In the genomic region with DNA sequence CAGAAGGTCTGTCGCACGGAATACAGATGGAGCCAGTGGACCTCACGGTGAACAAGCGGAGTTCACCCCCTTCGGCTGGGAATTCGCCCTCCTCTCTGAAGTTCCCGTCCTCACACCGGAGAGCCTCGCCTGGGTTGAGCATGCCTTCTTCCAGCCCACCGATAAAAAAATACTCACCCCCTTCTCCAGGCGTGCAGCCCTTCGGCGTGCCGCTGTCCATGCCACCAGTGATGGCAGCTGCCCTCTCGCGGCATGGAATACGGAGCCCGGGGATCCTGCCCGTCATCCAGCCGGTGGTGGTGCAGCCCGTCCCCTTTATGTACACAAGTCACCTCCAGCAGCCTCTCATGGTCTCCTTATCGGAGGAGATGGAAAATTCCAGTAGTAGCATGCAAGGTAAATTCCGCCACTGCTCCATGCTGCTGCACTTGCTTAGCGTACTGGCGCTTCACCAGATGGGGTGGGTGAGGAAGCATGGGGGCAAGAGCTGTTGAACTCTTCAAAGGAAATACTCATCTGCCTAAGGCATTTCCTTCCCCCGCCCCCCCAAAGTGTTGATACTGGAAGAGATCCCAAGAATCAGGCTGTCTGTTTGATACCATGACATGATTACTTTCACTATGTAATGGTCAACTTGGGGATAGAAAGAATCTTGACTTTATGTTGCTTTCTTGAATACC, we compare ENCODE assay signal across 1 cellular context.
TF ChIP-seq lines count a peak whose summit lies in the region.

No MANE protein-coding gene starts in this region.

TF ChIP-seq in GM23338, 12 proteins besides CTCF, POLR2A, EP300 and RAD21 (continued from another document):
- TF ChIP-seq, protein P1, sequence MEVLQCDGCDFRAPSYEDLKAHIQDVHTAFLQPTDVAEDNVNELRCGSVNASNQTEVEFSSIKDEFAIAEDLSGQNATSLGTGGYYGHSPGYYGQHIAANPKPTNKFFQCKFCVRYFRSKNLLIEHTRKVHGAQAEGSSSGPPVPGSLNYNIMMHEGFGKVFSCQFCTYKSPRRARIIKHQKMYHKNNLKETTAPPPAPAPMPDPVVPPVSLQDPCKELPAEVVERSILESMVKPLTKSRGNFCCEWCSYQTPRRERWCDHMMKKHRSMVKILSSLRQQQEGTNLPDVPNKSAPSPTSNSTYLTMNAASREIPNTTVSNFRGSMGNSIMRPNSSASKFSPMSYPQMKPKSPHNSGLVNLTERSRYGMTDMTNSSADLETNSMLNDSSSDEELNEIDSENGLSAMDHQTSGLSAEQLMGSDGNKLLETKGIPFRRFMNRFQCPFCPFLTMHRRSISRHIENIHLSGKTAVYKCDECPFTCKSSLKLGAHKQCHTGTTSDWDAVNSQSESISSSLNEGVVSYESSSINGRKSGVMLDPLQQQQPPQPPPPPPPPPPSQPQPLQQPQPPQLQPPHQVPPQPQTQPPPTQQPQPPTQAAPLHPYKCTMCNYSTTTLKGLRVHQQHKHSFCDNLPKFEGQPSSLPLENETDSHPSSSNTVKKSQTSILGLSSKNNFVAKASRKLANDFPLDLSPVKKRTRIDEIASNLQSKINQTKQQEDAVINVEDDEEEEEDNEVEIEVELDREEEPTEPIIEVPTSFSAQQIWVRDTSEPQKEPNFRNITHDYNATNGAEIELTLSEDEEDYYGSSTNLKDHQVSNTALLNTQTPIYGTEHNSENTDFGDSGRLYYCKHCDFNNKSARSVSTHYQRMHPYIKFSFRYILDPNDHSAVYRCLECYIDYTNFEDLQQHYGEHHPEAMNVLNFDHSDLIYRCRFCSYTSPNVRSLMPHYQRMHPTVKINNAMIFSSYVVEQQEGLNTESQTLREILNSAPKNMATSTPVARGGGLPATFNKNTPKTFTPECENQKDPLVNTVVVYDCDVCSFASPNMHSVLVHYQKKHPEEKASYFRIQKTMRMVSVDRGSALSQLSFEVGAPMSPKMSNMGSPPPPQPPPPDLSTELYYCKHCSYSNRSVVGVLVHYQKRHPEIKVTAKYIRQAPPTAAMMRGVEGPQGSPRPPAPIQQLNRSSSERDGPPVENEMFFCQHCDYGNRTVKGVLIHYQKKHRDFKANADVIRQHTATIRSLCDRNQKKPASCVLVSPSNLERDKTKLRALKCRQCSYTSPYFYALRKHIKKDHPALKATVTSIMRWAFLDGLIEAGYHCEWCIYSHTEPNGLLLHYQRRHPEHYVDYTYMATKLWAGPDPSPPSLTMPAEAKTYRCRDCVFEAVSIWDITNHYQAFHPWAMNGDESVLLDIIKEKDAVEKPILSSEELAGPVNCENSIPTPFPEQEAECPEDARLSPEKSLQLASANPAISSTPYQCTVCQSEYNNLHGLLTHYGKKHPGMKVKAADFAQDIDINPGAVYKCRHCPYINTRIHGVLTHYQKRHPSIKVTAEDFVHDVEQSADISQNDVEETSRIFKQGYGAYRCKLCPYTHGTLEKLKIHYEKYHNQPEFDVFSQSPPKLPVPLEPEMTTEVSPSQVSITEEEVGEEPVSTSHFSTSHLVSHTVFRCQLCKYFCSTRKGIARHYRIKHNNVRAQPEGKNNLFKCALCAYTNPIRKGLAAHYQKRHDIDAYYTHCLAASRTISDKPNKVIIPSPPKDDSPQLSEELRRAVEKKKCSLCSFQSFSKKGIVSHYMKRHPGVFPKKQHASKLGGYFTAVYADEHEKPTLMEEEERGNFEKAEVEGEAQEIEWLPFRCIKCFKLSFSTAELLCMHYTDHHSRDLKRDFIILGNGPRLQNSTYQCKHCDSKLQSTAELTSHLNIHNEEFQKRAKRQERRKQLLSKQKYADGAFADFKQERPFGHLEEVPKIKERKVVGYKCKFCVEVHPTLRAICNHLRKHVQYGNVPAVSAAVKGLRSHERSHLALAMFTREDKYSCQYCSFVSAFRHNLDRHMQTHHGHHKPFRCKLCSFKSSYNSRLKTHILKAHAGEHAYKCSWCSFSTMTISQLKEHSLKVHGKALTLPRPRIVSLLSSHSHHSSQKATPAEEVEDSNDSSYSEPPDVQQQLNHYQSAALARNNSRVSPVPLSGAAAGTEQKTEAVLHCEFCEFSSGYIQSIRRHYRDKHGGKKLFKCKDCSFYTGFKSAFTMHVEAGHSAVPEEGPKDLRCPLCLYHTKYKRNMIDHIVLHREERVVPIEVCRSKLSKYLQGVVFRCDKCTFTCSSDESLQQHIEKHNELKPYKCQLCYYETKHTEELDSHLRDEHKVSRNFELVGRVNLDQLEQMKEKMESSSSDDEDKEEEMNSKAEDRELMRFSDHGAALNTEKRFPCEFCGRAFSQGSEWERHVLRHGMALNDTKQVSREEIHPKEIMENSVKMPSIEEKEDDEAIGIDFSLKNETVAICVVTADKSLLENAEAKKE (CRISPR knock-in tag; IDR thresholded peaks at IDR 0.05), result no peak
- TF ChIP-seq ZNF114 (CRISPR knock-in tag; IDR thresholded peaks at IDR 0.05) (no peak), EZH2 (IDR thresholded peaks at IDR 0.05; ENCODE audit: low read depth, unreplicated experiment) (no peak), POLR2AphosphoS5 (IDR thresholded peaks at IDR 0.05; ENCODE audit: low read depth) (no peak)
TF ChIP-seq in GM23338: peak in this region for 0.
